Comparison of ENCODE assay signal across 1 cellular context in the genomic region with DNA sequence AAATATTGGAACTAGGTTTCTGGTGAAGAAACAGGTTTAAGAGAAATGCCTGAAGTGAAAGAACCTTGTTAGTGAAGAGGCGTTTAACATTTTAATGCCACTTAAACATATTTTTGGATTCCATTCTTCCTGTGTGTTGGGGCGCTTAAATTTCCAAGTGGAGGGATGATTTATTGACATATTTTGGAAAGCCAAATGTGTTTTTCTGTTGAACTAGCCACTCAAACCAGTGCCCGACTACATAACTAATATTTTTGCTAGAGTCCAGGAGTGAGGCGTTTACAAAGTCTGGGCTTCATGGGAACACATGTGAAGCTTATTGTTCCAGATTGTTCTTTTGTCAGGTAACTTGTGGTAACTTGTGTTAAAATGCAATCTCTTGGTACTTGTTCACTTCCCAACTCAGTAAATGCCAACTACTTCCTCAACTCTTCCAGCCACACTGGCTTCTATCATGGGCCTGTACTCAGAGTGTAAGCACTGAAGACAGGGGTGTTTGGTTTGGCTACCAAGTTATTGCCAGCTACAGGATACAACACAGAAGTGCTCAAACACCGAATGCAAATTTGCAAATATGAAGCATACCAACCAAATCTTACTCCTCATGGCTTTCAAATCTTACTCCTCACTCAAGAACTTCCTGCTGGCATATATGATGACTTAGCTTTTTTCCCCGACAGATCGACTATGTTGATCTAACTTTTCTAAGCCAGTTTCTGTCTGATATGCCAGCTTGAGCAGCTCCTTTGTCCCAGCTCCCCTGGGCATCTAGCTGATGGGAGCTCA.
TF ChIP-seq lines count a peak whose summit lies in the region.

No MANE protein-coding gene starts in this region.

TF ChIP-seq in GM12878, 131 proteins besides CTCF, POLR2A, EP300 and RAD21 (continued from another document):
- TF ChIP-seq NKRF (conservative IDR thresholded peaks at IDR 0.05) (0 out of 2 replicates have a peak, but pooled peaks have one; percentile 28), FOXM1 (IDR thresholded peaks at IDR 0.05; ENCODE audit: low read depth, low read length) (0 out of 2 replicates have a peak, but pooled peaks have one; percentile 3), PAX8 (IDR thresholded peaks at IDR 0.05) (no peak), POLR2AphosphoS5 (IDR thresholded peaks at IDR 0.05; ENCODE audit: low read length) (peak; percentile 76), WRNIP1 (IDR thresholded peaks at IDR 0.05; ENCODE audit: borderline replicate concordance, low read depth, low read length) (no peak), TAF1 (IDR thresholded peaks at IDR 0.05; ENCODE audit: borderline replicate concordance, low read depth, low read length) (0 out of 2 replicates have a peak, but pooled peaks have one; percentile 10)
TF ChIP-seq in GM12878: peak in this region for 5.
